In genomic region chr14:91374897-91375747, GRCh38 we compare ENCODE assay signal across 11 cellular contexts. TPM values are rescaled to one million over a fixed set of nuclear protein-coding genes. Genes with fewer than 3 reads are reported as not detected.
A peak's percentile ranks its signal among the peaks of the same experiment; 100 is the strongest.
DNase-seq lines count a peak whose midpoint lies in the region; ATAC-seq and TF ChIP-seq lines count a peak whose summit lies in the region.
"Had no signal": no experiment of that assay in that cellular context is flagged by ENCODE, and none has a peak within 500 bp of the region (broad histone marks: within the 10 kb centered on the region; RNA-seq: fewer than 3 reads in every experiment).

No MANE protein-coding gene starts in this region.

- TF ChIP-seq POLR2A in stomach (IDR thresholded peaks at IDR 0.05) = no peak

- no peaks in the 10 kb centered on the region for H3K9me3 ChIP-seq in stomach

- no peaks in the 10 kb centered on the region for H3K36me3 ChIP-seq in stomach

- H3K4me1 ChIP-seq in stomach = peaks cover 69 to 100% (median 93%) of the 10 kb centered on the region in 4 donors

- TF ChIP-seq CTCF in stomach (IDR thresholded peaks at IDR 0.05) = no peak

- H3K27ac ChIP-seq in caudate nucleus (ENCODE audit: low read depth, low read length) (peak overlapping the region; percentile 52), stomach (peak overlapping the region in 4 of 5 donors; percentile 34 to 82 (median 56))

- peak; percentile 54 for DNase-seq in activated T-cell treated with anti-CD3 and anti-CD28 coated beads, Interleukin-2, amount 50 U/mL, for 1 hour
- DNase-seq in activated T-cell treated with anti-CD3 and anti-CD28 coated beads for 4 hours (no peak), NCI-H748 (lab: John Stamatoyannopoulos, UW; ENCODE audit: unreplicated experiment) (peak; percentile 94), caudate nucleus (lab: John Stamatoyannopoulos, UW) (peak in 3 of 61 donors; percentile 34 to 59 (median 46)), stomach (peak; percentile 76), glomerular visceral epithelial cell (ENCODE audit: extremely low spot score) (no peak)
- DNase-seq: effector CD8-positive, alpha-beta T cell had no signal

- TF ChIP-seq EP300 in stomach (IDR thresholded peaks at IDR 0.05) = no peak

- no peaks in the 10 kb centered on the region for H3K27me3 ChIP-seq in stomach

- intact Hi-C loops in stomach (cut with DNase I; ENCODE audit: low total_unique reads) = no loop called here

- WGBS in stomach, 5 donors = 67 to 80% (median 72%) methylated on average over 23 to 28 of the region's 28 CpGs

- H3K4me3 ChIP-seq in stomach = no peak overlapping the region
- H3K4me3 ChIP-seq: lung had no signal

- ATAC-seq in SK-N-SH treated with all-trans-retinoic acid at 6 μM for 48 hours (no peak), GM18870 (IDR thresholded peaks at IDR 0.05; ENCODE audit: unreplicated experiment) (no peak)
- ATAC-seq: HepG2 had no signal

TF ChIP-seq in SK-N-SH treated with all-trans-retinoic acid at 6 μM for 48 hours, 23 proteins besides CTCF, POLR2A, EP300 and RAD21:
- TF ChIP-seq PATZ1 (CRISPR knock-in tag; IDR thresholded peaks at IDR 0.05; ENCODE audit: borderline replicate concordance) (no peak), POU6F1 (CRISPR knock-in tag; IDR thresholded peaks at IDR 0.05; ENCODE audit: borderline replicate concordance, low read depth) (no peak), CREB5 (CRISPR knock-in tag; IDR thresholded peaks at IDR 0.05; ENCODE audit: low read depth) (no peak), ZNF70 (CRISPR knock-in tag; IDR thresholded peaks at IDR 0.05) (no peak), CSRNP3 (CRISPR knock-in tag; IDR thresholded peaks at IDR 0.05) (no peak), TCF4 (CRISPR knock-in tag; IDR thresholded peaks at IDR 0.05; ENCODE audit: borderline replicate concordance) (no peak), PPARA (CRISPR knock-in tag; IDR thresholded peaks at IDR 0.05; ENCODE audit: borderline replicate concordance) (no peak), ISL1 (CRISPR knock-in tag; IDR thresholded peaks at IDR 0.05) (no peak), TSHZ2 (CRISPR knock-in tag; IDR thresholded peaks at IDR 0.05) (no peak), CSDC2 (CRISPR knock-in tag; IDR thresholded peaks at IDR 0.05) (no peak), TOX (CRISPR knock-in tag; IDR thresholded peaks at IDR 0.05; ENCODE audit: borderline replicate concordance) (no peak), ESRRG (CRISPR knock-in tag; IDR thresholded peaks at IDR 0.05) (no peak), ZC3H10 (CRISPR knock-in tag; IDR thresholded peaks at IDR 0.05) (no peak), ZFP3 (CRISPR knock-in tag; IDR thresholded peaks at IDR 0.05) (no peak), ARNTL (CRISPR knock-in tag; IDR thresholded peaks at IDR 0.05; ENCODE audit: borderline replicate concordance, low read depth) (no peak), RARB (CRISPR knock-in tag; IDR thresholded peaks at IDR 0.05) (no peak), BACH2 (CRISPR knock-in tag; IDR thresholded peaks at IDR 0.05; ENCODE audit: borderline replicate concordance) (no peak), ZNF8 (CRISPR knock-in tag; IDR thresholded peaks at IDR 0.05) (no peak)

RNA-seq across cellular contexts. Expression of gene CCDC88C, which starts 42.5 kb away (rescaled TPM):
- total RNA-seq in stomach = 10 to 100 TPM; 19.3 to 66.9 (median 41.5) TPM
- polyA plus RNA-seq in stomach = 10 to 100 TPM; 10.5 to 13.0 (median 12.4) TPM

Comparison
In these comparisons a context has a peak if more than half of its experiments do, and no peak if none do; other contexts are left out.
1. DNase-seq: peak in activated T-cell treated with anti-CD3 and anti-CD28 coated beads, Interleukin-2, amount 50 U/mL, for 1 hour (single experiment), NCI-H748 (single experiment) and stomach (single experiment); none in activated T-cell treated with anti-CD3 and anti-CD28 coated beads for 4 hours (single experiment) and glomerular visceral epithelial cell (single experiment).